ENCODE assay signal across 2 cellular contexts in the genomic region with DNA sequence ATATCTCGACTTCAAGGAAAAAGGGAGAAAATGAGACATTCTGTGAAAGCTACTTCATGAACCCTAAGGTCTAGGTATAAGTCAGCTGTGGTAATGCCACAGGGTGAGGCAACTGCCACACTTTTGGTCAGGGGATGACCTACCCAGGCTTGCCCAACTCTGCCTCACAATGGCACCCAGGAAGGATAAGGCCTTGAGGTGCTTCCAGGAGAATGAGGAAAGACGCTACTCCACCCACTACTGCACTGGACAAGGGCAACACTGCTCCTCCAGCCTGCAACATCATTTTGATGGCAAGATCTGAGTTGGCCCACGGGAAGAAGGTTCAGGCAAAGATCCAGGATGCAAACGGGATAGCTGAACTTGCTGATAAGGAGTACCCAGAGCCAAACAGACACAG.
TF ChIP-seq lines count a peak whose summit lies in the region.

No MANE protein-coding gene starts in this region.

TF ChIP-seq in HepG2, 621 proteins besides CTCF, POLR2A, EP300 and RAD21:
- TF ChIP-seq ZNF619 (CRISPR knock-in tag; IDR thresholded peaks at IDR 0.05) (no peak), ZMYM4 (CRISPR knock-in tag; IDR thresholded peaks at IDR 0.05) (no peak)
- TF ChIP-seq, protein P1, sequence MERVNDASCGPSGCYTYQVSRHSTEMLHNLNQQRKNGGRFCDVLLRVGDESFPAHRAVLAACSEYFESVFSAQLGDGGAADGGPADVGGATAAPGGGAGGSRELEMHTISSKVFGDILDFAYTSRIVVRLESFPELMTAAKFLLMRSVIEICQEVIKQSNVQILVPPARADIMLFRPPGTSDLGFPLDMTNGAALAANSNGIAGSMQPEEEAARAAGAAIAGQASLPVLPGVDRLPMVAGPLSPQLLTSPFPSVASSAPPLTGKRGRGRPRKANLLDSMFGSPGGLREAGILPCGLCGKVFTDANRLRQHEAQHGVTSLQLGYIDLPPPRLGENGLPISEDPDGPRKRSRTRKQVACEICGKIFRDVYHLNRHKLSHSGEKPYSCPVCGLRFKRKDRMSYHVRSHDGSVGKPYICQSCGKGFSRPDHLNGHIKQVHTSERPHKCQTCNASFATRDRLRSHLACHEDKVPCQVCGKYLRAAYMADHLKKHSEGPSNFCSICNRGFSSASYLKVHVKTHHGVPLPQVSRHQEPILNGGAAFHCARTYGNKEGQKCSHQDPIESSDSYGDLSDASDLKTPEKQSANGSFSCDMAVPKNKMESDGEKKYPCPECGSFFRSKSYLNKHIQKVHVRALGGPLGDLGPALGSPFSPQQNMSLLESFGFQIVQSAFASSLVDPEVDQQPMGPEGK (CRISPR knock-in tag; IDR thresholded peaks at IDR 0.05): no peak
- TF ChIP-seq, protein P2, sequence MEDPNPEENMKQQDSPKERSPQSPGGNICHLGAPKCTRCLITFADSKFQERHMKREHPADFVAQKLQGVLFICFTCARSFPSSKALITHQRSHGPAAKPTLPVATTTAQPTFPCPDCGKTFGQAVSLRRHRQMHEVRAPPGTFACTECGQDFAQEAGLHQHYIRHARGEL (CRISPR knock-in tag; IDR thresholded peaks at IDR 0.05): no peak

TF ChIP-seq in H1, 55 proteins besides CTCF, POLR2A, EP300 and RAD21:
- TF ChIP-seq EZH2 (IDR thresholded peaks at IDR 0.05; ENCODE audit: low read depth, low read length, severe bottlenecking) (no peak), CREB1 (IDR thresholded peaks at IDR 0.05) (no peak), RBBP5 (IDR thresholded peaks at IDR 0.05; ENCODE audit: borderline replicate concordance, low read depth, low read length) (no peak), TBP (IDR thresholded peaks at IDR 0.05; ENCODE audit: low read depth, low read length) (no peak), BRCA1 (IDR thresholded peaks at IDR 0.05; ENCODE audit: low read depth, low read length) (no peak), HDAC2 (IDR thresholded peaks at IDR 0.05; ENCODE audit: borderline replicate concordance in 1 of 2, low read depth in 2 of 2, low read length in 2 of 2) (no peak), NANOG (IDR thresholded peaks at IDR 0.05; ENCODE audit: insufficient read depth, low read depth, low read length, poor library complexity, severe bottlenecking) (no peak), SRF (IDR thresholded peaks at IDR 0.05; ENCODE audit: low read depth, low read length) (no peak), POU5F1 (IDR thresholded peaks at IDR 0.05; ENCODE audit: low read depth, low read length) (no peak), SUZ12 (IDR thresholded peaks at IDR 0.05; ENCODE audit: low read length) (no peak), BCL11A (IDR thresholded peaks at IDR 0.05; ENCODE audit: low read depth in 2 of 2, low read length in 2 of 2) (no peak), GABPA (IDR thresholded peaks at IDR 0.05; ENCODE audit: borderline replicate concordance, insufficient read depth, low read length) (no peak), CTBP2 (IDR thresholded peaks at IDR 0.05; ENCODE audit: borderline replicate concordance, insufficient read depth, insufficient read length, low read length) (no peak), SIN3A (conservative IDR thresholded peaks at IDR 0.05 in 1 of 2, IDR thresholded peaks at IDR 0.05 in 1 of 2; ENCODE audit: low read depth in 1 of 2, low read length in 2 of 2) (no peak)
- TF ChIP-seq, protein P3, sequence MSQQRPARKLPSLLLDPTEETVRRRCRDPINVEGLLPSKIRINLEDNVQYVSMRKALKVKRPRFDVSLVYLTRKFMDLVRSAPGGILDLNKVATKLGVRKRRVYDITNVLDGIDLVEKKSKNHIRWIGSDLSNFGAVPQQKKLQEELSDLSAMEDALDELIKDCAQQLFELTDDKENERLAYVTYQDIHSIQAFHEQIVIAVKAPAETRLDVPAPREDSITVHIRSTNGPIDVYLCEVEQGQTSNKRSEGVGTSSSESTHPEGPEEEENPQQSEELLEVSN (IDR thresholded peaks at IDR 0.05): no peak
- TF ChIP-seq, protein P4, sequence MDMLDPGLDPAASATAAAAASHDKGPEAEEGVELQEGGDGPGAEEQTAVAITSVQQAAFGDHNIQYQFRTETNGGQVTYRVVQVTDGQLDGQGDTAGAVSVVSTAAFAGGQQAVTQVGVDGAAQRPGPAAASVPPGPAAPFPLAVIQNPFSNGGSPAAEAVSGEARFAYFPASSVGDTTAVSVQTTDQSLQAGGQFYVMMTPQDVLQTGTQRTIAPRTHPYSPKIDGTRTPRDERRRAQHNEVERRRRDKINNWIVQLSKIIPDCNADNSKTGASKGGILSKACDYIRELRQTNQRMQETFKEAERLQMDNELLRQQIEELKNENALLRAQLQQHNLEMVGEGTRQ (IDR thresholded peaks at IDR 0.05; ENCODE audit: low read length): no peak
- TF ChIP-seq, protein P5, sequence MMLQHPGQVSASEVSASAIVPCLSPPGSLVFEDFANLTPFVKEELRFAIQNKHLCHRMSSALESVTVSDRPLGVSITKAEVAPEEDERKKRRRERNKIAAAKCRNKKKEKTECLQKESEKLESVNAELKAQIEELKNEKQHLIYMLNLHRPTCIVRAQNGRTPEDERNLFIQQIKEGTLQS (IDR thresholded peaks at IDR 0.05; ENCODE audit: insufficient read depth, low read depth, low read length): no peak
- TF ChIP-seq, protein P6, sequence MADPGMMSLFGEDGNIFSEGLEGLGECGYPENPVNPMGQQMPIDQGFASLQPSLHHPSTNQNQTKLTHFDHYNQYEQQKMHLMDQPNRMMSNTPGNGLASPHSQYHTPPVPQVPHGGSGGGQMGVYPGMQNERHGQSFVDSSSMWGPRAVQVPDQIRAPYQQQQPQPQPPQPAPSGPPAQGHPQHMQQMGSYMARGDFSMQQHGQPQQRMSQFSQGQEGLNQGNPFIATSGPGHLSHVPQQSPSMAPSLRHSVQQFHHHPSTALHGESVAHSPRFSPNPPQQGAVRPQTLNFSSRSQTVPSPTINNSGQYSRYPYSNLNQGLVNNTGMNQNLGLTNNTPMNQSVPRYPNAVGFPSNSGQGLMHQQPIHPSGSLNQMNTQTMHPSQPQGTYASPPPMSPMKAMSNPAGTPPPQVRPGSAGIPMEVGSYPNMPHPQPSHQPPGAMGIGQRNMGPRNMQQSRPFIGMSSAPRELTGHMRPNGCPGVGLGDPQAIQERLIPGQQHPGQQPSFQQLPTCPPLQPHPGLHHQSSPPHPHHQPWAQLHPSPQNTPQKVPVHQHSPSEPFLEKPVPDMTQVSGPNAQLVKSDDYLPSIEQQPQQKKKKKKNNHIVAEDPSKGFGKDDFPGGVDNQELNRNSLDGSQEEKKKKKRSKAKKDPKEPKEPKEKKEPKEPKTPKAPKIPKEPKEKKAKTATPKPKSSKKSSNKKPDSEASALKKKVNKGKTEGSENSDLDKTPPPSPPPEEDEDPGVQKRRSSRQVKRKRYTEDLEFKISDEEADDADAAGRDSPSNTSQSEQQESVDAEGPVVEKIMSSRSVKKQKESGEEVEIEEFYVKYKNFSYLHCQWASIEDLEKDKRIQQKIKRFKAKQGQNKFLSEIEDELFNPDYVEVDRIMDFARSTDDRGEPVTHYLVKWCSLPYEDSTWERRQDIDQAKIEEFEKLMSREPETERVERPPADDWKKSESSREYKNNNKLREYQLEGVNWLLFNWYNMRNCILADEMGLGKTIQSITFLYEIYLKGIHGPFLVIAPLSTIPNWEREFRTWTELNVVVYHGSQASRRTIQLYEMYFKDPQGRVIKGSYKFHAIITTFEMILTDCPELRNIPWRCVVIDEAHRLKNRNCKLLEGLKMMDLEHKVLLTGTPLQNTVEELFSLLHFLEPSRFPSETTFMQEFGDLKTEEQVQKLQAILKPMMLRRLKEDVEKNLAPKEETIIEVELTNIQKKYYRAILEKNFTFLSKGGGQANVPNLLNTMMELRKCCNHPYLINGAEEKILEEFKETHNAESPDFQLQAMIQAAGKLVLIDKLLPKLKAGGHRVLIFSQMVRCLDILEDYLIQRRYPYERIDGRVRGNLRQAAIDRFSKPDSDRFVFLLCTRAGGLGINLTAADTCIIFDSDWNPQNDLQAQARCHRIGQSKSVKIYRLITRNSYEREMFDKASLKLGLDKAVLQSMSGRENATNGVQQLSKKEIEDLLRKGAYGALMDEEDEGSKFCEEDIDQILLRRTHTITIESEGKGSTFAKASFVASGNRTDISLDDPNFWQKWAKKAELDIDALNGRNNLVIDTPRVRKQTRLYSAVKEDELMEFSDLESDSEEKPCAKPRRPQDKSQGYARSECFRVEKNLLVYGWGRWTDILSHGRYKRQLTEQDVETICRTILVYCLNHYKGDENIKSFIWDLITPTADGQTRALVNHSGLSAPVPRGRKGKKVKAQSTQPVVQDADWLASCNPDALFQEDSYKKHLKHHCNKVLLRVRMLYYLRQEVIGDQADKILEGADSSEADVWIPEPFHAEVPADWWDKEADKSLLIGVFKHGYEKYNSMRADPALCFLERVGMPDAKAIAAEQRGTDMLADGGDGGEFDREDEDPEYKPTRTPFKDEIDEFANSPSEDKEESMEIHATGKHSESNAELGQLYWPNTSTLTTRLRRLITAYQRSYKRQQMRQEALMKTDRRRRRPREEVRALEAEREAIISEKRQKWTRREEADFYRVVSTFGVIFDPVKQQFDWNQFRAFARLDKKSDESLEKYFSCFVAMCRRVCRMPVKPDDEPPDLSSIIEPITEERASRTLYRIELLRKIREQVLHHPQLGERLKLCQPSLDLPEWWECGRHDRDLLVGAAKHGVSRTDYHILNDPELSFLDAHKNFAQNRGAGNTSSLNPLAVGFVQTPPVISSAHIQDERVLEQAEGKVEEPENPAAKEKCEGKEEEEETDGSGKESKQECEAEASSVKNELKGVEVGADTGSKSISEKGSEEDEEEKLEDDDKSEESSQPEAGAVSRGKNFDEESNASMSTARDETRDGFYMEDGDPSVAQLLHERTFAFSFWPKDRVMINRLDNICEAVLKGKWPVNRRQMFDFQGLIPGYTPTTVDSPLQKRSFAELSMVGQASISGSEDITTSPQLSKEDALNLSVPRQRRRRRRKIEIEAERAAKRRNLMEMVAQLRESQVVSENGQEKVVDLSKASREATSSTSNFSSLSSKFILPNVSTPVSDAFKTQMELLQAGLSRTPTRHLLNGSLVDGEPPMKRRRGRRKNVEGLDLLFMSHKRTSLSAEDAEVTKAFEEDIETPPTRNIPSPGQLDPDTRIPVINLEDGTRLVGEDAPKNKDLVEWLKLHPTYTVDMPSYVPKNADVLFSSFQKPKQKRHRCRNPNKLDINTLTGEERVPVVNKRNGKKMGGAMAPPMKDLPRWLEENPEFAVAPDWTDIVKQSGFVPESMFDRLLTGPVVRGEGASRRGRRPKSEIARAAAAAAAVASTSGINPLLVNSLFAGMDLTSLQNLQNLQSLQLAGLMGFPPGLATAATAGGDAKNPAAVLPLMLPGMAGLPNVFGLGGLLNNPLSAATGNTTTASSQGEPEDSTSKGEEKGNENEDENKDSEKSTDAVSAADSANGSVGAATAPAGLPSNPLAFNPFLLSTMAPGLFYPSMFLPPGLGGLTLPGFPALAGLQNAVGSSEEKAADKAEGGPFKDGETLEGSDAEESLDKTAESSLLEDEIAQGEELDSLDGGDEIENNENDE (IDR thresholded peaks at IDR 0.05; ENCODE audit: insufficient replicate concordance, low read length): no peak
